Comparison of ENCODE assay signal across 24 cellular contexts in the genomic region with DNA sequence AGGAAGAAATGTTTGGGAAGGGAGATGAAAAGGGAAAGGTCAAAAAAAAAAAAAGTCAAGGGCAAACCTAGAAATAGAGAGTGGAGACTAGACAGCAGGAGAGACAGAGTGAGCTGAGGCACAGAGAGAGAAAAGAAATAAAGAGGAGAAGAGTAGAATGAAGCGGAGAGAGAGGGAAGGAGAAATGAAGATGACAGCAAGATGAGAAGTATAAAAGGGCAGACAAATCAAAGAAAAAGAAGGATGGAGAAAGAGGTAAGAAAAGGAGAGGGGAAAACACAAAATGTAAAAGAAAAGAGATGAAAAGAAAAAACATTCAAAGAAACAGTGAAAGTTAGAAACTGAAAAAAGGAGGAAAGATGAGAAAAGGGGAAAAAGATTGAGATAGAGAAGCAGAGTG. TPM values are rescaled to one million over a fixed set of nuclear protein-coding genes. Genes with fewer than 3 reads are reported as not detected.
DNase-seq lines count a peak whose midpoint lies in the region; ATAC-seq and TF ChIP-seq lines count a peak whose summit lies in the region.
"Had no signal": no experiment of that assay in that cellular context is flagged by ENCODE, and none has a peak within 500 bp of the region (broad histone marks: within the 10 kb centered on the region; RNA-seq: fewer than 3 reads in every experiment).

No MANE protein-coding gene starts in this region.

- peaks cover 2 to 6% of the 10 kb centered on the region in 2 donors for H3K9me3 Mint-ChIP-seq in activated T-cell treated with anti-CD3 and anti-CD28 coated beads, Interleukin-2, amount 50 U/mL, for 72 hours
- peaks cover 15% of the 10 kb centered on the region for H3K9me3 Mint-ChIP-seq in CD8-positive, alpha-beta T cell
- H3K9me3 Mint-ChIP-seq in activated T-helper 1 cell treated with anti-CD3 and anti-CD28 coated beads, Interleukin-12 subunit alpha, Interleukin-12 subunit beta, Interleukin-2, Interleukin-4 antibody, amounts not matched to agents 30 ng/mL and 10 ng/mL and 1 ng/mL, durations not matched to agents 14 hours and 24 hours and 36 hours: peaks cover 28% of the 10 kb centered on the region
- peaks cover 6 to 59% (median 25%) of the 10 kb centered on the region in 11 donors for H3K9me3 Mint-ChIP-seq in naive thymus-derived CD4-positive, alpha-beta T cell

- peaks cover 31% of the 10 kb centered on the region for H3K36me3 ChIP-seq in CD8-positive, alpha-beta T cell (ENCODE audit: insufficient read depth, low read length)
- peaks cover 25 to 49% (median 34%) of the 10 kb centered on the region in 3 experiments for H3K36me3 ChIP-seq in naive thymus-derived CD4-positive, alpha-beta T cell (ENCODE audit: control insufficient read depth in 2 of 3, insufficient read depth in 3 of 3, low read length in 3 of 3)
- H3K36me3 ChIP-seq: SJSA1 had no signal

- CTCF ChIA-PET in CD8-positive, alpha-beta T cell (lab: Charles Lee): no interaction called here
- CTCF ChIA-PET in naive thymus-derived CD4-positive, alpha-beta T cell (lab: Charles Lee): no interaction called here

- no peak for TF ChIP-seq CTCF in CD8-positive, alpha-beta T cell (IDR thresholded peaks at IDR 0.05)

- peaks cover 45% of the 10 kb centered on the region for H3K4me1 Mint-ChIP-seq in activated T-cell treated with anti-CD3 and anti-CD28 coated beads, Interleukin-2, amount 50 U/mL, for 72 hours (ENCODE audit: low read depth)
- H3K4me1 Mint-ChIP-seq in CD8-positive, alpha-beta T cell (ENCODE audit: low read depth): peaks cover 66% of the 10 kb centered on the region
- H3K4me1 Mint-ChIP-seq in activated T-helper 1 cell treated with anti-CD3 and anti-CD28 coated beads, Interleukin-12 subunit alpha, Interleukin-12 subunit beta, Interleukin-2, Interleukin-4 antibody, amounts not matched to agents 30 ng/mL and 10 ng/mL and 1 ng/mL, durations not matched to agents 14 hours and 24 hours and 36 hours (ENCODE audit: low read depth): peaks cover 49% of the 10 kb centered on the region
- peaks cover 24 to 78% (median 65%) of the 10 kb centered on the region in 7 donors for H3K4me1 Mint-ChIP-seq in naive thymus-derived CD4-positive, alpha-beta T cell

- no peak overlapping the region for H3K4me3 ChIP-seq in CD8-positive, alpha-beta T cell (ENCODE audit: low read depth, low read length)
- H3K4me3 ChIP-seq in naive thymus-derived CD4-positive, alpha-beta T cell (ENCODE audit: low read length): no peak overlapping the region
- H3K4me3 ChIP-seq: SJSA1 had no signal

- no peak for DNase-seq in activated T-cell treated with anti-CD3 and anti-CD28 coated beads, Interleukin-2, amount 50 U/mL, for 72 hours
- no peak for DNase-seq in activated T-cell treated with anti-CD3 and anti-CD28 coated beads, Interleukin-2, amount 50 U/mL, for 48 hours
- DNase-seq in CD8-positive, alpha-beta T cell: no peak
- DNase-seq in activated T-helper 1 cell treated with anti-CD3 and anti-CD28 coated beads, Interleukin-12 subunit alpha, Interleukin-12 subunit beta, Interleukin-2, Interleukin-4 antibody, amounts not matched to agents 30 ng/mL and 10 ng/mL and 1 ng/mL, durations not matched to agents 14 hours and 24 hours and 36 hours (ENCODE audit: low spot score): no peak
- DNase-seq in naive thymus-derived CD4-positive, alpha-beta T cell: no peak
- DNase-seq in C1 segment of cervical spinal cord (lab: John Stamatoyannopoulos, UW) (no peak), H4 (ENCODE audit: low spot score) (no peak), NCI-H2227 treated with DMSO at 0.1 percent for 48 hours (lab: John Stamatoyannopoulos, UW) (no peak)
- DNase-seq: Calu3; CD4-positive, CD25-positive, alpha-beta regulatory T cell; DMS153; GDM1; GOT3; KG1; NCI-H1092; NCI-H146; NCI-H2029; NCI-H345; NCI-H524 treated with DMSO at 0.1 percent for 48 hours; NCI-H82; OCI-M1 had no signal

- peak overlapping the region in 1 of 2 donors; percentile 6 for H3K4me3 Mint-ChIP-seq in activated T-cell treated with anti-CD3 and anti-CD28 coated beads, Interleukin-2, amount 50 U/mL, for 72 hours
- H3K4me3 Mint-ChIP-seq in CD8-positive, alpha-beta T cell: no peak overlapping the region
- no peak overlapping the region for H3K4me3 Mint-ChIP-seq in activated T-helper 1 cell treated with anti-CD3 and anti-CD28 coated beads, Interleukin-12 subunit alpha, Interleukin-12 subunit beta, Interleukin-2, Interleukin-4 antibody, amounts not matched to agents 30 ng/mL and 10 ng/mL and 1 ng/mL, durations not matched to agents 14 hours and 24 hours and 36 hours
- peak overlapping the region in 3 of 10 donors; percentile 22 to 40 (median 33) for H3K4me3 Mint-ChIP-seq in naive thymus-derived CD4-positive, alpha-beta T cell

- no peak for ATAC-seq in activated T-cell treated with anti-CD3 and anti-CD28 coated beads, Interleukin-2, amount 50 U/mL, for 72 hours (replicated peaks in 1 of 2)
- no peak for ATAC-seq in CD8-positive, alpha-beta T cell
- ATAC-seq in naive thymus-derived CD4-positive, alpha-beta T cell: no peak
- ATAC-seq: HCT116 had no signal

- no peaks in the 10 kb centered on the region for H3K9me3 ChIP-seq in CD8-positive, alpha-beta T cell (ENCODE audit: low read length)
- peaks cover 0 to 4% (median 4%) of the 10 kb centered on the region in 3 experiments for H3K9me3 ChIP-seq in naive thymus-derived CD4-positive, alpha-beta T cell (ENCODE audit: control insufficient read depth in 2 of 3, low read length in 3 of 3)
- H3K9me3 ChIP-seq: SJSA1 had no signal

- no peak overlapping the region for H3K27ac ChIP-seq in CD8-positive, alpha-beta T cell (ENCODE audit: low read depth, low read length)
- H3K27ac ChIP-seq in naive thymus-derived CD4-positive, alpha-beta T cell (ENCODE audit: low read depth, low read length): no peak overlapping the region
- H3K27ac ChIP-seq: SJSA1 had no signal

- H3K4me1 ChIP-seq in CD8-positive, alpha-beta T cell (ENCODE audit: insufficient read depth, low read length): peaks cover 9% of the 10 kb centered on the region
- H3K4me1 ChIP-seq in naive thymus-derived CD4-positive, alpha-beta T cell (ENCODE audit: control insufficient read depth in 2 of 2, insufficient read depth in 2 of 2, low read length in 2 of 2): peaks cover 4 to 22% of the 10 kb centered on the region in 2 donors
- H3K4me1 ChIP-seq: SJSA1 had no signal

- intact Hi-C loops in CD8-positive, alpha-beta T cell (cut with DNase I, micrococcal nuclease): no loop called here
- intact Hi-C loops in activated T-helper 1 cell treated with anti-CD3 and anti-CD28 coated beads, Interleukin-12 subunit alpha, Interleukin-12 subunit beta, Interleukin-2, Interleukin-4 antibody, amounts not matched to agents 30 ng/mL and 10 ng/mL and 1 ng/mL, durations not matched to agents 14 hours and 24 hours and 36 hours (cut with micrococcal nuclease): no loop called here
- intact Hi-C loops in naive thymus-derived CD4-positive, alpha-beta T cell (cut with micrococcal nuclease): no loop called here

- H3K27ac Mint-ChIP-seq in activated T-cell treated with anti-CD3 and anti-CD28 coated beads, Interleukin-2, amount 50 U/mL, for 72 hours: peak overlapping the region; percentile 48
- H3K27ac Mint-ChIP-seq in CD8-positive, alpha-beta T cell: peak overlapping the region; percentile 76
- peak overlapping the region; percentile 37 for H3K27ac Mint-ChIP-seq in activated T-helper 1 cell treated with anti-CD3 and anti-CD28 coated beads, Interleukin-12 subunit alpha, Interleukin-12 subunit beta, Interleukin-2, Interleukin-4 antibody, amounts not matched to agents 30 ng/mL and 10 ng/mL and 1 ng/mL, durations not matched to agents 14 hours and 24 hours and 36 hours
- peak overlapping the region in 6 of 9 donors; percentile 66 to 86 (median 72) for H3K27ac Mint-ChIP-seq in naive thymus-derived CD4-positive, alpha-beta T cell

- H3K36me3 Mint-ChIP-seq in activated T-cell treated with anti-CD3 and anti-CD28 coated beads, Interleukin-2, amount 50 U/mL, for 72 hours (ENCODE audit: insufficient read depth in 2 of 2): peaks cover 16 to 26% of the 10 kb centered on the region in 2 donors
- peaks cover 75% of the 10 kb centered on the region for H3K36me3 Mint-ChIP-seq in CD8-positive, alpha-beta T cell
- H3K36me3 Mint-ChIP-seq in activated T-helper 1 cell treated with anti-CD3 and anti-CD28 coated beads, Interleukin-12 subunit alpha, Interleukin-12 subunit beta, Interleukin-2, Interleukin-4 antibody, amounts not matched to agents 30 ng/mL and 10 ng/mL and 1 ng/mL, durations not matched to agents 14 hours and 24 hours and 36 hours (ENCODE audit: low read depth): peaks cover 63% of the 10 kb centered on the region
- peaks cover 43 to 96% (median 81%) of the 10 kb centered on the region in 5 donors for H3K36me3 Mint-ChIP-seq in naive thymus-derived CD4-positive, alpha-beta T cell

- POLR2A ChIA-PET in CD8-positive, alpha-beta T cell (lab: Charles Lee): no interaction called here
- POLR2A ChIA-PET in naive thymus-derived CD4-positive, alpha-beta T cell (lab: Charles Lee): no interaction called here

- no peaks in the 10 kb centered on the region for H3K27me3 Mint-ChIP-seq in activated T-cell treated with anti-CD3 and anti-CD28 coated beads, Interleukin-2, amount 50 U/mL, for 72 hours (ENCODE audit: low read depth)
- H3K27me3 Mint-ChIP-seq in CD8-positive, alpha-beta T cell (ENCODE audit: low read depth): no peaks in the 10 kb centered on the region
- no peaks in the 10 kb centered on the region for H3K27me3 Mint-ChIP-seq in activated T-helper 1 cell treated with anti-CD3 and anti-CD28 coated beads, Interleukin-12 subunit alpha, Interleukin-12 subunit beta, Interleukin-2, Interleukin-4 antibody, amounts not matched to agents 30 ng/mL and 10 ng/mL and 1 ng/mL, durations not matched to agents 14 hours and 24 hours and 36 hours (ENCODE audit: insufficient read depth)
- no peaks in the 10 kb centered on the region for H3K27me3 Mint-ChIP-seq in naive thymus-derived CD4-positive, alpha-beta T cell
- H3K27me3 Mint-ChIP-seq: CD4-positive, CD25-positive, alpha-beta regulatory T cell had no signal

- H3K27me3 ChIP-seq in CD8-positive, alpha-beta T cell (ENCODE audit: insufficient read depth, low read length): no peaks in the 10 kb centered on the region
- H3K27me3 ChIP-seq in naive thymus-derived CD4-positive, alpha-beta T cell (ENCODE audit: control insufficient read depth in 2 of 2, insufficient read depth in 2 of 2, low read length in 2 of 2): no peaks in the 10 kb centered on the region
- H3K27me3 ChIP-seq: SJSA1 had no signal

RNA-seq across cellular contexts. Expression of a gene that starts 53.0 kb away (rescaled TPM):
- total RNA-seq in activated T-cell treated with anti-CD3 and anti-CD28 coated beads, Interleukin-2, amount 50 U/mL, for 72 hours: 10 to 100 TPM; 38.1 to 55.4 TPM
- total RNA-seq in CD8-positive, alpha-beta T cell: 100 to 1,000 TPM; 132 TPM
- 21.5 and 27.2 TPM in 2 replicates for total RNA-seq in activated T-helper 1 cell treated with anti-CD3 and anti-CD28 coated beads, Interleukin-12 subunit alpha, Interleukin-12 subunit beta, Interleukin-2, Interleukin-4 antibody, amounts not matched to agents 30 ng/mL and 10 ng/mL and 1 ng/mL, durations not matched to agents 14 hours and 24 hours and 36 hours
- total RNA-seq in naive thymus-derived CD4-positive, alpha-beta T cell: 100 to 1,000 TPM; 158 to 301 (median 246) TPM
- polyA plus RNA-seq in naive thymus-derived CD4-positive, alpha-beta T cell: 100 to 1,000 TPM; 167 to 193 TPM
- total RNA-seq in H4 (2014; rRNA removed; shearing (Covaris generic)): 2.4 and 3.1 TPM in 2 replicates
- total RNA-seq: HT1080 had no signal
